1 cellular context compared by ENCODE assay signal in genomic region chr9:132769895-132770774, GRCh38.
TF ChIP-seq lines count a peak whose summit lies in the region.

No MANE protein-coding gene starts in this region.

TF ChIP-seq in HepG2, 621 proteins besides CTCF, POLR2A, EP300 and RAD21 (continued from another document and continues in another):
- TF ChIP-seq ZNF687 (CRISPR knock-in tag; IDR thresholded peaks at IDR 0.05) = peak; percentile 89
- TF ChIP-seq ZBTB38 (CRISPR knock-in tag; IDR thresholded peaks at IDR 0.05) = peak; percentile 43; the same call in 1 of the 2 replicates
- TF ChIP-seq ZNF556 (CRISPR knock-in tag; IDR thresholded peaks at IDR 0.05; ENCODE audit: borderline replicate concordance) = no peak
- no peak for TF ChIP-seq ZBTB21 (CRISPR knock-in tag; IDR thresholded peaks at IDR 0.05)
- no peak for TF ChIP-seq PHB2 (IDR thresholded peaks at IDR 0.05; ENCODE audit: partially characterized antibody)
- TF ChIP-seq SMYD3 (CRISPR knock-in tag; IDR thresholded peaks at IDR 0.05) = no peak
- TF ChIP-seq MLXIP (CRISPR knock-in tag; IDR thresholded peaks at IDR 0.05; ENCODE audit: borderline replicate concordance) = no peak
- TF ChIP-seq RNF2 (conservative IDR thresholded peaks at IDR 0.05; ENCODE audit: low read depth) = 0 out of 2 replicates have a peak, but pooled peaks have one; percentile 48
- no peak for TF ChIP-seq PAF1 (CRISPR knock-in tag; IDR thresholded peaks at IDR 0.05)
- TF ChIP-seq SNRNP70 (IDR thresholded peaks at IDR 0.05; ENCODE audit: low read depth, low read length) = no peak
- no peak for TF ChIP-seq ZBTB2 (CRISPR knock-in tag; IDR thresholded peaks at IDR 0.05; ENCODE audit: low read depth)
- TF ChIP-seq ZNF639 (CRISPR knock-in tag; conservative IDR thresholded peaks at IDR 0.05) = no peak
- peak; percentile 55; the same call in 1 of the 2 replicates for TF ChIP-seq ARID4A (CRISPR knock-in tag; IDR thresholded peaks at IDR 0.05; ENCODE audit: borderline replicate concordance)
- TF ChIP-seq NPAS2 (CRISPR knock-in tag; IDR thresholded peaks at IDR 0.05; ENCODE audit: borderline replicate concordance) = no peak
- TF ChIP-seq KMT2A (CRISPR knock-in tag; IDR thresholded peaks at IDR 0.05) = peak; percentile 36; the same call in 1 of the 2 replicates
- TF ChIP-seq ZNF776 (CRISPR knock-in tag; IDR thresholded peaks at IDR 0.05) = no peak
- no peak for TF ChIP-seq TP53 (CRISPR knock-in tag; conservative IDR thresholded peaks at IDR 0.05)
- TF ChIP-seq HES4 (CRISPR knock-in tag; IDR thresholded peaks at IDR 0.05; ENCODE audit: borderline replicate concordance) = no peak; the same call in 1 of the 2 replicates
- TF ChIP-seq MYC (CRISPR knock-in tag; IDR thresholded peaks at IDR 0.05; ENCODE audit: borderline replicate concordance) = peak; percentile 66; the same call in 1 of the 2 replicates
- TF ChIP-seq NFATC3 (CRISPR knock-in tag; IDR thresholded peaks at IDR 0.05) = no peak
- TF ChIP-seq ATF7 (IDR thresholded peaks at IDR 0.05) = no peak
- TF ChIP-seq ATF7 (CRISPR knock-in tag; IDR thresholded peaks at IDR 0.05) = no peak
- TF ChIP-seq PLRG1 (conservative IDR thresholded peaks at IDR 0.05) = no peak
- TF ChIP-seq PRDM15 (CRISPR knock-in tag; IDR thresholded peaks at IDR 0.05) = no peak
- TF ChIP-seq IRF2 (CRISPR knock-in tag; IDR thresholded peaks at IDR 0.05) = peak; percentile 98
- TF ChIP-seq TAF15 (IDR thresholded peaks at IDR 0.05; ENCODE audit: low read depth, low read length, poor library complexity, severe bottlenecking) = no peak
- TF ChIP-seq MTERF4 (CRISPR knock-in tag; IDR thresholded peaks at IDR 0.05) = 0 out of 2 replicates have a peak, but pooled peaks have one; percentile 64
- no peak for TF ChIP-seq ZNF230 (CRISPR knock-in tag; IDR thresholded peaks at IDR 0.05)
- no peak for TF ChIP-seq MLX (CRISPR knock-in tag; IDR thresholded peaks at IDR 0.05)
- no peak for TF ChIP-seq ZKSCAN8 (CRISPR knock-in tag; IDR thresholded peaks at IDR 0.05; ENCODE audit: borderline replicate concordance)
